Comparison of ENCODE assay signal across 35 cellular contexts in genomic region chr10:59397971-59398370, GRCh38. TPM values are rescaled to one million over a fixed set of nuclear protein-coding genes. Genes with fewer than 3 reads are reported as not detected.
"Had no signal": no experiment of that assay in that cellular context is flagged by ENCODE, and none has a peak within 500 bp of the region (broad histone marks: within the 10 kb centered on the region; RNA-seq: fewer than 3 reads in every experiment).

No MANE protein-coding gene starts in this region.

- DNase-seq: Karpas-422, Kasumi-1, MG63, MM.1S, MV-4-11, NCI-H1048, NCI-H1092, NCI-H1092 treated with DMSO at 0.1 percent for 48 hours, NCI-H1105, NCI-H1105 treated with DMSO at 0.1 percent for 48 hours, NCI-H1417, NCI-H1417 treated with DMSO at 0.1 percent for 48 hours, NCI-H1436, NCI-H1436 treated with DMSO at 0.1 percent for 48 hours, NCI-H146, NCI-H1694, NCI-H1694 treated with DMSO at 0.1 percent for 48 hours, NCI-H187, NCI-H187 treated with DMSO at 0.1 percent for 48 hours, NCI-H1930, NCI-H2029, NCI-H2029 treated with DMSO at 0.1 percent for 48 hours, NCI-H2081, NCI-H2081 treated with DMSO at 0.1 percent for 48 hours, NCI-H2107, NCI-H2171, NCI-H2171 treated with DMSO at 0.1 percent for 48 hours, NCI-H2227 treated with DMSO at 0.1 percent for 48 hours, NCI-H226, NCI-H345, NCI-H446, NCI-H446 treated with DMSO at 0.1 percent for 48 hours, NCI-H510A had no signal

- H3K36me3 ChIP-seq: MG63 had no signal

- H3K27ac ChIP-seq: KMS-11 had no signal

- H3K27me3 ChIP-seq: MG63 had no signal

- H3K4me2 ChIP-seq: KMS-11 had no signal

- H3K9ac ChIP-seq: KMS-11 had no signal

- H3K4me3 ChIP-seq: MG63 had no signal

- H3K9me3 ChIP-seq: MG63 had no signal

RNA-seq across cellular contexts. Expression of gene FAM13C, which starts 35.6 kb away (rescaled TPM):
- total RNA-seq: MCF 10A had no signal
